Comparison of ENCODE assay signal across 22 cellular contexts in the genomic region with DNA sequence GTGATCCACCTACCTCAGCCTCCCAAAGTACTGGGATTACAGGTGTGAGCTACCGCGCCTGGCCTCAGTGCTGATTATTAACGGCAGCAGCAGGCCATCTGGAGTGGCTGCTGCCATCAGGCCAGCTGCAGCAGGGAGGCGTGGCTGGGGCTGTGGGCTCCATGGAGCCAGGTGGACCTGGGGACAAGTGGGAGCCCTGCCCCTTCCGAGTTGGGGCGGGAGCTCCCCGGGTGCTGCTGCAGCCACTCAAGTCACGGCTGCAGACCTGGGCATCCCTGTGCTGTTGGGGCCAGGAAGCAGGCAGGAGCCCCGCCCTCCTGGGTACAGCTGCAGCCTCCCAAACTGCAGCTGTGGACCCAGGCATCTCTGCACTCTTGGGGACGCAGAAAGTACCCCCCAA. TPM values are rescaled to one million over a fixed set of nuclear protein-coding genes. Genes with fewer than 3 reads are reported as not detected.
"Had no signal": no experiment of that assay in that cellular context is flagged by ENCODE, and none has a peak within 500 bp of the region (broad histone marks: within the 10 kb centered on the region; RNA-seq: fewer than 3 reads in every experiment).

No MANE protein-coding gene starts in this region.

- H3K9ac ChIP-seq: KMS-11 had no signal

- H3K27me3 ChIP-seq: SJSA1 had no signal

- H3K27me3 Mint-ChIP-seq: IgD-negative memory B cell had no signal

- H3K9me3 Mint-ChIP-seq: IgD-negative memory B cell had no signal

- H3K4me1 ChIP-seq: SJSA1 had no signal

- H3K27ac Mint-ChIP-seq: IgD-negative memory B cell had no signal

- DNase-seq: Kasumi-1, MM.1S, NCI-H1092 treated with DMSO at 0.1 percent for 48 hours, NCI-H1436, NCI-H187, NCI-H2029, NCI-H2081 treated with DMSO at 0.1 percent for 48 hours, NCI-H2171, NCI-H226, NCI-H446, NCI-H510A, NCI-H524 treated with DMSO at 0.1 percent for 48 hours, NCI-H69, Right ventricle myocardium superior, RPMI8226, SIG-M5 had no signal

- H3K36me3 ChIP-seq: SJSA1 had no signal

- H3K4me1 Mint-ChIP-seq: IgD-negative memory B cell had no signal

- H3K4me3 Mint-ChIP-seq: IgD-negative memory B cell had no signal

- FAIRE-seq: K562, RCC 7860 had no signal

- H3K9me3 ChIP-seq: SJSA1 had no signal

- H3K36me3 Mint-ChIP-seq: IgD-negative memory B cell had no signal

- ATAC-seq: K562 had no signal

- H3K27ac ChIP-seq: KMS-11, SJSA1, SK-N-MC had no signal

- H3K4me3 ChIP-seq: K562, SJSA1, SK-N-MC had no signal

RNA-seq across cellular contexts. Expression of a gene that starts 23.9 kb away (rescaled TPM):
- total RNA-seq: K562 had no signal
- polyA plus RNA-seq: IgD-negative memory B cell had no signal
